Comparison of ENCODE assay signal across 7 cellular contexts in genomic region chr14:70317969-70318634, GRCh38. TPM values are rescaled to one million over a fixed set of nuclear protein-coding genes. Genes with fewer than 3 reads are reported as not detected.
A peak's percentile ranks its signal among the peaks of the same experiment; 100 is the strongest.
DNase-seq lines count a peak whose midpoint lies in the region; ATAC-seq and TF ChIP-seq lines count a peak whose summit lies in the region.

No MANE protein-coding gene starts in this region.

- ATAC-seq in GM19452 (IDR thresholded peaks at IDR 0.05; ENCODE audit: unreplicated experiment): no peak
- ATAC-seq in GM18870 (IDR thresholded peaks at IDR 0.05; ENCODE audit: unreplicated experiment): no peak

- H3K4me3 ChIP-seq in astrocyte of the spinal cord (ENCODE audit: low read depth, low read length): no peak overlapping the region
- no peak overlapping the region for H3K4me3 ChIP-seq in kidney epithelial cell (ENCODE audit: low read depth, low read length)

- peak; percentile 40 for DNase-seq in NCI-H146 treated with DMSO at 0.1 percent for 48 hours (lab: John Stamatoyannopoulos, UW; ENCODE audit: unreplicated experiment)
- DNase-seq in astrocyte of the spinal cord (ENCODE audit: low read depth, low spot score): peak; percentile 54
- peak; percentile 10 for DNase-seq in kidney epithelial cell (ENCODE audit: low read depth)
- DNase-seq in CD1c-positive myeloid dendritic cell (ENCODE audit: extremely low spot score): no peak

- TF ChIP-seq CTCF in GM12872 (IDR thresholded peaks at IDR 0.05; ENCODE audit: insufficient read depth, low read depth, low read length) (peak; percentile 56; the same call in 2 of the 3 replicates), astrocyte of the spinal cord (IDR thresholded peaks at IDR 0.05; ENCODE audit: low read depth, low read length) (peak; percentile 59), kidney epithelial cell (IDR thresholded peaks at IDR 0.05; ENCODE audit: insufficient read depth, low read length, poor library complexity, severe bottlenecking) (peak; percentile 57)

- H3K27me3 ChIP-seq in kidney epithelial cell (ENCODE audit: control insufficient read depth, insufficient read depth, low read length): no peaks in the 10 kb centered on the region

- in situ Hi-C loops in astrocyte of the spinal cord (cut with HindIII; ENCODE audit: low sequenced_read_pairs): no loop called here

- H3K36me3 ChIP-seq in kidney epithelial cell (ENCODE audit: control insufficient read depth, insufficient read depth, low read length): no peaks in the 10 kb centered on the region

RNA-seq across cellular contexts. Expression of gene COX16, which starts 41.4 kb away (rescaled TPM):
- total RNA-seq in kidney epithelial cell: 19.5 and 36.0 TPM in 2 replicates
